Comparison of ENCODE assay signal across 22 cellular contexts in genomic region chr12:91990525-91990924, GRCh38.
A peak's percentile ranks its signal among the peaks of the same experiment; 100 is the strongest.
DNase-seq lines count a peak whose midpoint lies in the region; ATAC-seq and TF ChIP-seq lines count a peak whose summit lies in the region.
"Had no signal": no experiment of that assay in that cellular context is flagged by ENCODE, and none has a peak within 500 bp of the region (broad histone marks: within the 10 kb centered on the region; RNA-seq: fewer than 3 reads in every experiment).

No MANE protein-coding gene starts in this region.

- no peak overlapping the region for H3K4me3 Mint-ChIP-seq in activated CD8-positive, alpha-beta T cell treated with anti-CD3 and anti-CD28 coated beads for 36 hours
- H3K4me3 Mint-ChIP-seq in activated CD8-positive, alpha-beta T cell treated with anti-CD3 and anti-CD28 coated beads, Interleukin-2, amount 10 ng/mL, durations not matched to agents 7 days and 5 days: no peak overlapping the region
- H3K4me3 Mint-ChIP-seq: activated naive CD8-positive, alpha-beta T cell; naive B cell; stimulated activated memory B cell treated with anti-CD40 and anti-IgM and Interleukin-4, amounts not matched to agents 10 μg/mL and 1 μg/mL and 100 μg/mL, for 72 hours had no signal

- peak overlapping the region; percentile 75 for H3K27ac ChIP-seq in brain microvascular endothelial cell
- H3K27ac ChIP-seq in thoracic aorta: peak overlapping the region; percentile 65 to 70
- H3K27ac ChIP-seq: BLaER1 treated with 17β-estradiol and CSF1 and Interleukin-3, amounts not matched to agents 10 nM and 100 nM; cardiac muscle cell; transverse colon had no signal

- DNase-seq in activated CD8-positive, alpha-beta T cell treated with anti-CD3 and anti-CD28 coated beads for 36 hours: no peak
- DNase-seq in activated CD8-positive, alpha-beta T cell treated with anti-CD3 and anti-CD28 coated beads, Interleukin-2, amount 10 ng/mL, durations not matched to agents 7 days and 5 days: no peak
- no peak for DNase-seq in brain microvascular endothelial cell
- DNase-seq in glomerular endothelial cell (ENCODE audit: extremely low read depth, low read depth, low spot score): peak; percentile 68
- no peak for DNase-seq in thoracic aorta (ENCODE audit: low spot score)
- no peak for DNase-seq in DMS 273 (lab: John Stamatoyannopoulos, UW; ENCODE audit: unreplicated experiment)
- DNase-seq: 8988T; activated CD4-positive, alpha-beta T cell treated with anti-CD3 and anti-CD28 coated beads, Interleukin-2, amount 50 U/mL, for 1 hour; DMS153; MM.1S; naive B cell; stimulated activated CD4-positive, alpha-beta T cell treated with anti-CD3 and anti-CD28 coated beads, Interleukin-12 subunit alpha, Interleukin-12 subunit beta, amount 100 ng/mL, for 4 hours; transverse colon had no signal

- H3K4me3 ChIP-seq in brain microvascular endothelial cell (ENCODE audit: low read depth, low read length) (no peak overlapping the region), thoracic aorta (peak overlapping the region; percentile 0)
- H3K4me3 ChIP-seq: BLaER1 treated with 17β-estradiol and CSF1 and Interleukin-3, amounts not matched to agents 10 nM and 100 nM; cardiac muscle cell; HAP-1; transverse colon had no signal

- intact Hi-C loops in activated CD8-positive, alpha-beta T cell treated with anti-CD3 and anti-CD28 coated beads for 36 hours (cut with micrococcal nuclease): no loop called here

- H3K27me3 Mint-ChIP-seq in activated CD8-positive, alpha-beta T cell treated with anti-CD3 and anti-CD28 coated beads for 36 hours: no peaks in the 10 kb centered on the region
- no peaks in the 10 kb centered on the region for H3K27me3 Mint-ChIP-seq in activated CD8-positive, alpha-beta T cell treated with anti-CD3 and anti-CD28 coated beads, Interleukin-2, amount 10 ng/mL, durations not matched to agents 7 days and 5 days (ENCODE audit: low read depth)
- H3K27me3 Mint-ChIP-seq: activated naive CD8-positive, alpha-beta T cell; naive B cell; progenitor cell of endocrine pancreas; stimulated activated memory B cell treated with anti-CD40 and anti-IgM and Interleukin-4, amounts not matched to agents 10 μg/mL and 1 μg/mL and 100 μg/mL, for 72 hours had no signal

- H3K4me1 ChIP-seq in thoracic aorta (ENCODE audit: control insufficient read depth in 1 of 2, low read depth in 2 of 2): peaks cover 23 to 56% of the 10 kb centered on the region in 2 donors
- H3K4me1 ChIP-seq: transverse colon had no signal

- CTCF ChIA-PET in activated CD8-positive, alpha-beta T cell treated with anti-CD3 and anti-CD28 coated beads for 36 hours (lab: Charles Lee): interaction anchor here (0.9 to 1.5 kb wide), 6 partner anchors 10 to 179 kb away, joined by 3 to 6 read pairs (median 3); no protein-coding TSS in a partner anchor
- CTCF ChIA-PET in activated CD8-positive, alpha-beta T cell treated with anti-CD3 and anti-CD28 coated beads, Interleukin-2, amount 10 ng/mL, durations not matched to agents 7 days and 5 days (lab: Charles Lee): interaction anchor here (0.7 to 1.9 kb wide), 13 partner anchors 19 to 608 kb away, joined by 3 to 6 read pairs (median 4); partner anchors contain the start of gene BTG1

- H3K27ac Mint-ChIP-seq in activated CD8-positive, alpha-beta T cell treated with anti-CD3 and anti-CD28 coated beads for 36 hours: peak overlapping the region; percentile 37
- no peak overlapping the region for H3K27ac Mint-ChIP-seq in activated CD8-positive, alpha-beta T cell treated with anti-CD3 and anti-CD28 coated beads, Interleukin-2, amount 10 ng/mL, durations not matched to agents 7 days and 5 days
- H3K27ac Mint-ChIP-seq: progenitor cell of endocrine pancreas; stimulated activated memory B cell treated with anti-CD40 and anti-IgM and Interleukin-4, amounts not matched to agents 10 μg/mL and 1 μg/mL and 100 μg/mL, for 72 hours had no signal

- ATAC-seq in activated CD8-positive, alpha-beta T cell treated with anti-CD3 and anti-CD28 coated beads for 36 hours: no peak
- no peak for ATAC-seq in activated CD8-positive, alpha-beta T cell treated with anti-CD3 and anti-CD28 coated beads, Interleukin-2, amount 10 ng/mL, durations not matched to agents 7 days and 5 days
- peak; percentile 51 for ATAC-seq in thoracic aorta (ENCODE audit: insufficient number of reproducible peaks, low FRiP score, low read depth)
- ATAC-seq in HG03354 (IDR thresholded peaks at IDR 0.05; ENCODE audit: poor library complexity, severe bottlenecking, unreplicated experiment): no peak
- no peak for ATAC-seq in HG03159 (IDR thresholded peaks at IDR 0.05; ENCODE audit: unreplicated experiment)
- ATAC-seq: Panc1; stimulated activated memory B cell treated with anti-CD40 and anti-IgM and Interleukin-4, amounts not matched to agents 10 μg/mL and 1 μg/mL and 100 μg/mL, for 72 hours had no signal

- POLR2A ChIA-PET in activated CD8-positive, alpha-beta T cell treated with anti-CD3 and anti-CD28 coated beads for 36 hours (lab: Charles Lee): interaction anchor here (1.9 kb wide), 1 partner anchor 155 kb away, joined by 4 read pairs; the partner anchor contains the start of gene BTG1
- POLR2A ChIA-PET in activated CD8-positive, alpha-beta T cell treated with anti-CD3 and anti-CD28 coated beads, Interleukin-2, amount 10 ng/mL, durations not matched to agents 7 days and 5 days (lab: Charles Lee): no interaction called here

- TF ChIP-seq CTCF in activated CD8-positive, alpha-beta T cell treated with anti-CD3 and anti-CD28 coated beads for 36 hours (IDR thresholded peaks at IDR 0.05): no peak
- no peak for TF ChIP-seq CTCF in brain microvascular endothelial cell (IDR thresholded peaks at IDR 0.05; ENCODE audit: low read depth, low read length, missing control alignments)
- TF ChIP-seq CTCF in thoracic aorta (IDR thresholded peaks at IDR 0.05): no peak

- H3K4me1 Mint-ChIP-seq in activated CD8-positive, alpha-beta T cell treated with anti-CD3 and anti-CD28 coated beads for 36 hours (ENCODE audit: low read depth): peaks cover 54% of the 10 kb centered on the region
- peaks cover 16% of the 10 kb centered on the region for H3K4me1 Mint-ChIP-seq in activated CD8-positive, alpha-beta T cell treated with anti-CD3 and anti-CD28 coated beads, Interleukin-2, amount 10 ng/mL, durations not matched to agents 7 days and 5 days (ENCODE audit: low read depth)
- H3K4me1 Mint-ChIP-seq: stimulated activated memory B cell treated with anti-CD40 and anti-IgM and Interleukin-4, amounts not matched to agents 10 μg/mL and 1 μg/mL and 100 μg/mL, for 72 hours had no signal

- peaks cover 5% of the 10 kb centered on the region for H3K9me3 Mint-ChIP-seq in activated CD8-positive, alpha-beta T cell treated with anti-CD3 and anti-CD28 coated beads for 36 hours
- no peaks in the 10 kb centered on the region for H3K9me3 Mint-ChIP-seq in activated CD8-positive, alpha-beta T cell treated with anti-CD3 and anti-CD28 coated beads, Interleukin-2, amount 10 ng/mL, durations not matched to agents 7 days and 5 days (ENCODE audit: insufficient read depth)
- H3K9me3 Mint-ChIP-seq: naive B cell; stimulated activated memory B cell treated with anti-CD40 and anti-IgM and Interleukin-4, amounts not matched to agents 10 μg/mL and 1 μg/mL and 100 μg/mL, for 72 hours had no signal

- in situ Hi-C loops in brain microvascular endothelial cell (cut with HindIII; ENCODE audit: low pct_ligation_motif_present, low sequenced_read_pairs): no loop called here

- H3K36me3 ChIP-seq in brain microvascular endothelial cell (replicated peaks) (no peaks in the 10 kb centered on the region), thoracic aorta (no peaks in the 10 kb centered on the region)
- H3K36me3 ChIP-seq: BLaER1 treated with 17β-estradiol and CSF1 and Interleukin-3, amounts not matched to agents 10 nM and 100 nM; cardiac muscle cell; HAP-1; transverse colon had no signal

- no peaks in the 10 kb centered on the region for H3K9me3 ChIP-seq in thoracic aorta
- H3K9me3 ChIP-seq: BLaER1 treated with 17β-estradiol and CSF1 and Interleukin-3, amounts not matched to agents 10 nM and 100 nM; HAP-1; transverse colon had no signal

- H3K27me3 ChIP-seq in brain microvascular endothelial cell (replicated peaks) (no peaks in the 10 kb centered on the region), thoracic aorta (replicated peaks; ENCODE audit: insufficient read depth) (no peaks in the 10 kb centered on the region)
- H3K27me3 ChIP-seq: BLaER1 treated with 17β-estradiol and CSF1 and Interleukin-3, amounts not matched to agents 10 nM and 100 nM; cardiac muscle cell; transverse colon had no signal

- H3K36me3 Mint-ChIP-seq in activated CD8-positive, alpha-beta T cell treated with anti-CD3 and anti-CD28 coated beads for 36 hours (ENCODE audit: low read depth): peaks cover 8% of the 10 kb centered on the region
- no peaks in the 10 kb centered on the region for H3K36me3 Mint-ChIP-seq in activated CD8-positive, alpha-beta T cell treated with anti-CD3 and anti-CD28 coated beads, Interleukin-2, amount 10 ng/mL, durations not matched to agents 7 days and 5 days (ENCODE audit: low read depth)
- H3K36me3 Mint-ChIP-seq: naive B cell; stimulated activated memory B cell treated with anti-CD40 and anti-IgM and Interleukin-4, amounts not matched to agents 10 μg/mL and 1 μg/mL and 100 μg/mL, for 72 hours had no signal
